ENCODE assay signal across 9 cellular contexts in genomic region chr13:113364371-113364932, GRCh38. TPM values are rescaled to one million over a fixed set of nuclear protein-coding genes. Genes with fewer than 3 reads are reported as not detected.
A peak's percentile ranks its signal among the peaks of the same experiment; 100 is the strongest.
DNase-seq lines count a peak whose midpoint lies in the region; ATAC-seq and TF ChIP-seq lines count a peak whose summit lies in the region.
"Had no signal": no experiment of that assay in that cellular context is flagged by ENCODE, and none has a peak within 500 bp of the region (broad histone marks: within the 10 kb centered on the region; RNA-seq: fewer than 3 reads in every experiment).

No MANE protein-coding gene starts in this region.

- ATAC-seq in naive B cell (ENCODE audit: low read depth in 2 of 2) (no peak), GM18907 (IDR thresholded peaks at IDR 0.05; ENCODE audit: unreplicated experiment) (no peak)

- peaks cover 2% of the 10 kb centered on the region for H3K4me1 Mint-ChIP-seq in activated naive CD4-positive, alpha-beta T cell treated with anti-CD3 and anti-CD28 coated beads for 36 hours (ENCODE audit: low read depth)
- H3K4me1 Mint-ChIP-seq in activated naive CD4-positive, alpha-beta T cell treated with anti-CD3 and anti-CD28 coated beads, Interleukin-2, amount 10 ng/mL, durations not matched to agents 7 days and 5 days, result peaks cover 5% of the 10 kb centered on the region
- H3K4me1 Mint-ChIP-seq in naive B cell, result peaks cover 0 to 4% (median 3%) of the 10 kb centered on the region in 3 donors

- CTCF ChIA-PET in activated naive CD4-positive, alpha-beta T cell treated with anti-CD3 and anti-CD28 coated beads for 36 hours (lab: Charles Lee), result no interaction called here
- CTCF ChIA-PET in activated naive CD4-positive, alpha-beta T cell treated with anti-CD3 and anti-CD28 coated beads, Interleukin-2, amount 10 ng/mL, durations not matched to agents 7 days and 5 days (lab: Charles Lee), result no interaction called here

- H3K27me3 Mint-ChIP-seq in activated naive CD4-positive, alpha-beta T cell treated with anti-CD3 and anti-CD28 coated beads for 36 hours (ENCODE audit: low read depth), result peaks cover 10% of the 10 kb centered on the region
- peaks cover 66% of the 10 kb centered on the region for H3K27me3 Mint-ChIP-seq in activated naive CD4-positive, alpha-beta T cell treated with anti-CD3 and anti-CD28 coated beads, Interleukin-2, amount 10 ng/mL, durations not matched to agents 7 days and 5 days
- peaks cover 19 to 39% (median 26%) of the 10 kb centered on the region in 3 donors for H3K27me3 Mint-ChIP-seq in naive B cell

- peak overlapping the region in 5 of 59 donors; percentile 46 to 71 (median 58) for H3K27ac ChIP-seq in dorsolateral prefrontal cortex
- H3K27ac ChIP-seq in vagina, result peak overlapping the region; percentile 89

- H3K27ac Mint-ChIP-seq in activated naive CD4-positive, alpha-beta T cell treated with anti-CD3 and anti-CD28 coated beads for 36 hours, result no peak overlapping the region
- no peak overlapping the region for H3K27ac Mint-ChIP-seq in activated naive CD4-positive, alpha-beta T cell treated with anti-CD3 and anti-CD28 coated beads, Interleukin-2, amount 10 ng/mL, durations not matched to agents 7 days and 5 days
- no peak overlapping the region for H3K27ac Mint-ChIP-seq in naive B cell
- H3K27ac Mint-ChIP-seq: activated naive CD4-positive, alpha-beta T cell treated with anti-CD3 and anti-CD28 coated beads, Interleukin-2, amount 50 U/mL, for 72 hours had no signal

- peaks cover 0 to 30% (median 12%) of the 10 kb centered on the region in 45 donors for H3K27me3 ChIP-seq in dorsolateral prefrontal cortex
- no peaks in the 10 kb centered on the region for H3K27me3 ChIP-seq in vagina

- peaks cover 29% of the 10 kb centered on the region for H3K4me1 ChIP-seq in vagina

- peak overlapping the region; percentile 21 for H3K4me3 Mint-ChIP-seq in activated naive CD4-positive, alpha-beta T cell treated with anti-CD3 and anti-CD28 coated beads for 36 hours
- H3K4me3 Mint-ChIP-seq in activated naive CD4-positive, alpha-beta T cell treated with anti-CD3 and anti-CD28 coated beads, Interleukin-2, amount 10 ng/mL, durations not matched to agents 7 days and 5 days, result no peak overlapping the region
- peak overlapping the region in 7 of 8 donors; percentile 19 to 68 (median 60) for H3K4me3 Mint-ChIP-seq in naive B cell

- no peaks in the 10 kb centered on the region for H3K9me3 Mint-ChIP-seq in activated naive CD4-positive, alpha-beta T cell treated with anti-CD3 and anti-CD28 coated beads for 36 hours
- no peaks in the 10 kb centered on the region for H3K9me3 Mint-ChIP-seq in activated naive CD4-positive, alpha-beta T cell treated with anti-CD3 and anti-CD28 coated beads, Interleukin-2, amount 10 ng/mL, durations not matched to agents 7 days and 5 days
- H3K9me3 Mint-ChIP-seq in naive B cell, result peaks cover 0 to 4% (median 0%) of the 10 kb centered on the region in 7 donors
- H3K9me3 Mint-ChIP-seq: activated naive CD4-positive, alpha-beta T cell treated with anti-CD3 and anti-CD28 coated beads, Interleukin-2, amount 50 U/mL, for 72 hours had no signal

- TF ChIP-seq CTCF in dorsolateral prefrontal cortex (IDR thresholded peaks at IDR 0.05 in 54 of 56, conservative IDR thresholded peaks at IDR 0.05 in 2 of 56; ENCODE audit: low read depth in 1 of 56, partially characterized antibody in 56 of 56), result no peak
- TF ChIP-seq CTCF in vagina (IDR thresholded peaks at IDR 0.05), result no peak

- peak; percentile 8 for DNase-seq in activated naive CD4-positive, alpha-beta T cell treated with anti-CD3 and anti-CD28 coated beads for 36 hours
- no peak for DNase-seq in activated naive CD4-positive, alpha-beta T cell treated with anti-CD3 and anti-CD28 coated beads, Interleukin-2, amount 10 ng/mL, durations not matched to agents 7 days and 5 days
- DNase-seq in dorsolateral prefrontal cortex (peak in 2 of 10 donors; percentile 24 to 40), naive B cell (no peak), vagina (ENCODE audit: extremely low spot score in 2 of 2) (no peak), GF-D8 (lab: John Stamatoyannopoulos, UW) (no peak), kidney glomerular epithelial cell (lab: John Stamatoyannopoulos, UW) (no peak)

- intact Hi-C loops in activated naive CD4-positive, alpha-beta T cell treated with anti-CD3 and anti-CD28 coated beads for 36 hours (cut with micrococcal nuclease), result no loop called here
- intact Hi-C loops in dorsolateral prefrontal cortex (cut with DNase I) (loop anchor here in 1 of 2 donors (5.0 kb wide), 1 partner anchor 218 kb away; the partner anchor contains the start of gene TFDP1), vagina (cut with DNase I) (loop anchor here (10.0 kb wide), 1 partner anchor 210 kb away; the partner anchor contains the start of gene PROZ)

- H3K36me3 Mint-ChIP-seq in activated naive CD4-positive, alpha-beta T cell treated with anti-CD3 and anti-CD28 coated beads for 36 hours (ENCODE audit: low read depth), result no peaks in the 10 kb centered on the region
- H3K36me3 Mint-ChIP-seq in activated naive CD4-positive, alpha-beta T cell treated with anti-CD3 and anti-CD28 coated beads, Interleukin-2, amount 10 ng/mL, durations not matched to agents 7 days and 5 days, result no peaks in the 10 kb centered on the region
- H3K36me3 Mint-ChIP-seq in naive B cell, result no peaks in the 10 kb centered on the region

- peak in 1 of 2 donors; percentile 10 for TF ChIP-seq POLR2A in vagina (IDR thresholded peaks at IDR 0.05)

- H3K4me3 ChIP-seq in dorsolateral prefrontal cortex (peak overlapping the region in 58 of 59 donors; percentile 8 to 68 (median 46)), vagina (peak overlapping the region; percentile 62 to 82)

- no peaks in the 10 kb centered on the region for H3K9me3 ChIP-seq in vagina

- H3K36me3 ChIP-seq in vagina, result no peaks in the 10 kb centered on the region

RNA-seq across cellular contexts. Expression of gene GRTP1, which starts 0.5 kb away (rescaled TPM):
- under 1 TPM; 0.44 to 0.45 TPM for total RNA-seq in activated naive CD4-positive, alpha-beta T cell treated with anti-CD3 and anti-CD28 coated beads for 36 hours
- 1 to 10 TPM in 112 of 120 experiments, under 1 TPM in 8; 0.53 to 5.9 (median 2.2) TPM for total RNA-seq in dorsolateral prefrontal cortex
- polyA plus RNA-seq in naive B cell (ENCODE audit: low read depth in 6 of 6), result under 1 TPM in 1 of 6 donors, not detected in 5; 0.28 TPM
- 15.0 TPM for total RNA-seq in vagina
